8 cellular contexts compared by ENCODE assay signal in the genomic region with DNA sequence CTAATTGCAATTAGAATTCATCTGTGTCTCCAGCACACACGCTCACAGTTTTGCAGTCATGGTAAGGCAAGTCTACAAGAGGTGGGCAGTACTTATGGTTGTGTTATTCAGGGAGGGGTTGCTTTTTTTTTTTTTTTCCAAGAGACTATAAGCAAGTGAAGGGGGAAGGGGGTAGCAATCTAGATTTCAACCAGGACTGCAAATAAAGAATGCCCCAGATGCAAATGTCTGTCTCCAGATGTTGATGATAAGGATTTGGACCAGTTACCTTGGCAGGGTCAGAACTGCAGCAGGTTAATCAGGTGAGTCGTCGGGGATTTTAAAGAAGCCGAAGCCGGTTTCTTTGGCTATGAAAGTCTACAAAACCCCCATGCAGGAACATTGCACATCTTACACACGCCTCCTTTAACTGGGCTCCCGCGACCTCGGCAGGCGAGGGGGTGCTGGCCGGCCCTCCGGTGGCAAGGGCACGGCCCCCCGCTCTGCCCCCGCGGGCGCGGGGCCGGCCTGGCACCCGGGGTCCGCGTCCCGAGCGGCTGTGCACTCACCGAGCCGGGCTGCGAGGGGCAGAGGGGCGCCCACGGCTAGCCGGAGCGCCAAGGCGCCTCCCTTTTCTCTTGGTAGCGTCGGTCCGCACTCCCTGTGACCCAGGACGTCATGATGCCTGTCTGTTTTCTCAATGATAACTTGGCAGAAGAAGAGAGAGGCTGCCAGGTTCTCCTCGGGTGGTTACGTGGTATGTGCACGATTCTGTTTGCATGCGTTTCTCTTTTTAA.
DNase-seq lines count a peak whose midpoint lies in the region; ATAC-seq and TF ChIP-seq lines count a peak whose summit lies in the region.

No MANE protein-coding gene starts in this region.

- DNase-seq in GM03348 (ENCODE audit: low spot score): peak; percentile 20
- DNase-seq in NCI-H748 treated with DMSO at 0.1 percent for 48 hours (lab: John Stamatoyannopoulos, UW): peak; percentile 21
- no peak for DNase-seq in epithelial cell of proximal tubule (ENCODE audit: low read depth)
- peak; percentile 53 for DNase-seq in midbrain (lab: John Stamatoyannopoulos, UW)
- DNase-seq in stimulated activated CD4-positive, alpha-beta T cell treated with anti-CD3 and anti-CD28 coated beads, Interleukin-4, amount 100 ng/mL, for 1 hour: no peak
- no peak for DNase-seq in germinal center (ENCODE audit: low spot score)
- DNase-seq in dermis blood vessel endothelial cell: no peak

- peak overlapping the region; percentile 56 for H3K4me3 ChIP-seq in epithelial cell of proximal tubule (ENCODE audit: low read depth, low read length)

- no peak for ATAC-seq in HG03175 (IDR thresholded peaks at IDR 0.05; ENCODE audit: unreplicated experiment)

- TF ChIP-seq CTCF in epithelial cell of proximal tubule (conservative IDR thresholded peaks at IDR 0.05; ENCODE audit: low read depth, low read length): no peak

Comparison
In these comparisons a context has a peak if more than half of its experiments do, and no peak if none do; other contexts are left out.
1. DNase-seq: peak in GM03348 (single experiment), NCI-H748 treated with DMSO at 0.1 percent for 48 hours (single experiment) and midbrain (single experiment); none in epithelial cell of proximal tubule (single experiment), stimulated activated CD4-positive, alpha-beta T cell treated with anti-CD3 and anti-CD28 coated beads, Interleukin-4, amount 100 ng/mL, for 1 hour (single experiment), germinal center (single experiment) and dermis blood vessel endothelial cell (single experiment).